In the genomic region with DNA sequence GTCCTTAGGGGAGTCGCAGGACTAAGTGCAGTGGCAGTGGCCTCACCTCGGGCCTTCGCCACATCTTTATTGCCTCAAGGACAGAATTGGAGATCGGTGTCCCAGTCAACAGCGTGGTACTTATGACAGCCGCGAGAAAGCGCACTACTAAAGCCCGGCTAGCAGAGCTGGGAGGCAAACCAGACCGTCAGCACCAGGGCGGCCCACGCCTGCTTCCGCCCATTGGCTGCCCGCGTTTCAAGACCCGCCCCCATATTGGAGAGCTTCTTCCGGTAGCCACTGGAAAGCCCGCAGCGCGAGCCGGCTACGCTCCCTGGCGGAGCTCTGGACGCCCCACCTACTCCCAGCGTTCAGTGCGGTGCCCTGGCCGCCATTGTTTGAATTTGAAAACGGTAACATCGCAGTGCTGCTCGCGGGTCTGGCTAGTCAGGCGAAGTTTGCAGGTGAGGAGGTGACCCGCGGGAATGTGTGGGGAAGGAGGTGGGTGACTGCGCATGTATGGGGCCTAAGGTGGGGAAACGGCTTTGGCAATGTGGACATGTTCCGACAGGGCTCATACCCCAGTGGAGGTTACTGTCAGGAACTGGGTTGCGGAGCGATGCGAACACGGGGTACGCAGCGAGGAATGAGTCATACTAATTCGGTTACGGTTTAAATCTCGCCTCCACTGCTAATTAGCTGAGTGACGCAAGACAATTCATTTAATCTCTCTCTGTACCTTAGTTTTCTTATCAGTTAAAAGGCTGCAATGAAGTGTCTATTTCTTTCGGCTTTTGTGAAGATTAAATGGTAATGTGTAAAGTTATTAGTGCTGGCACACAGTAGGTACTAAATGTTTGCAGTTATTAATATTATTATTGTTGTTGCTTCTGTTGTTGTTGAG, we compare ENCODE assay signal across 1 cellular context.
A peak's percentile ranks its signal among the peaks of the same experiment; 100 is the strongest.
TF ChIP-seq lines count a peak whose summit lies in the region.

TSS of gene KIF20B (plus strand) at position 353 of the 883 bp plus-strand sequence. CDS start 3,705 bp downstream, outside the sequence.

TF ChIP-seq in HepG2, 621 proteins besides CTCF, POLR2A, EP300 and RAD21 (continued from another document and continues in another):
- TF ChIP-seq KIAA2018 (CRISPR knock-in tag; IDR thresholded peaks at IDR 0.05; ENCODE audit: borderline replicate concordance) = no peak
- peak; percentile 73 for TF ChIP-seq BRD4 (CRISPR knock-in tag; IDR thresholded peaks at IDR 0.05)
- TF ChIP-seq ADNP (CRISPR knock-in tag; IDR thresholded peaks at IDR 0.05) = no peak
- TF ChIP-seq SALL1 (CRISPR knock-in tag; IDR thresholded peaks at IDR 0.05) = peak; percentile 92
- TF ChIP-seq PRDM4 (CRISPR knock-in tag; IDR thresholded peaks at IDR 0.05; ENCODE audit: borderline replicate concordance) = no peak
- TF ChIP-seq FOXK2 (IDR thresholded peaks at IDR 0.05) = peak; percentile 72; the same call in 1 of the 2 replicates
- TF ChIP-seq ZBTB7A (CRISPR knock-in tag; IDR thresholded peaks at IDR 0.05) = no peak
- peak; percentile 28; the same call in 1 of the 2 replicates for TF ChIP-seq ZNF790 (CRISPR knock-in tag; IDR thresholded peaks at IDR 0.05; ENCODE audit: borderline replicate concordance)
- no peak for TF ChIP-seq HNRNPK (IDR thresholded peaks at IDR 0.05; ENCODE audit: low read depth, low read length, poor library complexity, severe bottlenecking)
- no peak for TF ChIP-seq ZNF530 (CRISPR knock-in tag; IDR thresholded peaks at IDR 0.05; ENCODE audit: low read depth)
- peak; percentile 69; the same call in 1 of the 2 replicates for TF ChIP-seq ZNF33B (CRISPR knock-in tag; IDR thresholded peaks at IDR 0.05)
- TF ChIP-seq, protein P1, sequence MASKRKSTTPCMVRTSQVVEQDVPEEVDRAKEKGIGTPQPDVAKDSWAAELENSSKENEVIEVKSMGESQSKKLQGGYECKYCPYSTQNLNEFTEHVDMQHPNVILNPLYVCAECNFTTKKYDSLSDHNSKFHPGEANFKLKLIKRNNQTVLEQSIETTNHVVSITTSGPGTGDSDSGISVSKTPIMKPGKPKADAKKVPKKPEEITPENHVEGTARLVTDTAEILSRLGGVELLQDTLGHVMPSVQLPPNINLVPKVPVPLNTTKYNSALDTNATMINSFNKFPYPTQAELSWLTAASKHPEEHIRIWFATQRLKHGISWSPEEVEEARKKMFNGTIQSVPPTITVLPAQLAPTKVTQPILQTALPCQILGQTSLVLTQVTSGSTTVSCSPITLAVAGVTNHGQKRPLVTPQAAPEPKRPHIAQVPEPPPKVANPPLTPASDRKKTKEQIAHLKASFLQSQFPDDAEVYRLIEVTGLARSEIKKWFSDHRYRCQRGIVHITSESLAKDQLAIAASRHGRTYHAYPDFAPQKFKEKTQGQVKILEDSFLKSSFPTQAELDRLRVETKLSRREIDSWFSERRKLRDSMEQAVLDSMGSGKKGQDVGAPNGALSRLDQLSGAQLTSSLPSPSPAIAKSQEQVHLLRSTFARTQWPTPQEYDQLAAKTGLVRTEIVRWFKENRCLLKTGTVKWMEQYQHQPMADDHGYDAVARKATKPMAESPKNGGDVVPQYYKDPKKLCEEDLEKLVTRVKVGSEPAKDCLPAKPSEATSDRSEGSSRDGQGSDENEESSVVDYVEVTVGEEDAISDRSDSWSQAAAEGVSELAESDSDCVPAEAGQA (IDR thresholded peaks at IDR 0.05; ENCODE audit: low read depth) = 0 out of 2 replicates have a peak, but pooled peaks have one; percentile 62
- TF ChIP-seq, protein P1 (CRISPR knock-in tag; IDR thresholded peaks at IDR 0.05; ENCODE audit: borderline replicate concordance) = no peak
- peak; percentile 42; the same call in 1 of the 2 replicates for TF ChIP-seq ZNF205 (CRISPR knock-in tag; IDR thresholded peaks at IDR 0.05)
- TF ChIP-seq CC2D1A (CRISPR knock-in tag; IDR thresholded peaks at IDR 0.05) = peak; percentile 92; the same call in 1 of the 2 replicates
- peak; percentile 27; the same call in 1 of the 2 replicates for TF ChIP-seq ISL2 (CRISPR knock-in tag; IDR thresholded peaks at IDR 0.05)
- 0 out of 2 replicates have a peak, but pooled peaks have one; percentile 40 for TF ChIP-seq ZNF672 (CRISPR knock-in tag; IDR thresholded peaks at IDR 0.05)
- peak; percentile 59; the same call in 1 of the 2 replicates for TF ChIP-seq SKIL (CRISPR knock-in tag; IDR thresholded peaks at IDR 0.05; ENCODE audit: borderline replicate concordance)
- TF ChIP-seq ZFP37 (CRISPR knock-in tag; IDR thresholded peaks at IDR 0.05; ENCODE audit: borderline replicate concordance) = peak; percentile 77; the same call in 1 of the 2 replicates
- no peak for TF ChIP-seq KAT2B (IDR thresholded peaks at IDR 0.05; ENCODE audit: borderline replicate concordance, low read depth, low read length)
- TF ChIP-seq ZNF501 (CRISPR knock-in tag; IDR thresholded peaks at IDR 0.05) = peak; percentile 79
- TF ChIP-seq ZFP90 (CRISPR knock-in tag; IDR thresholded peaks at IDR 0.05; ENCODE audit: borderline replicate concordance) = peak; percentile 79; the same call in 1 of the 2 replicates
- TF ChIP-seq SNAI1 (CRISPR knock-in tag; IDR thresholded peaks at IDR 0.05; ENCODE audit: borderline replicate concordance) = peak; percentile 66; the same call in 1 of the 2 replicates
- TF ChIP-seq GMEB1 (CRISPR knock-in tag; IDR thresholded peaks at IDR 0.05; ENCODE audit: borderline replicate concordance) = peak; percentile 80
- peak; percentile 93 for TF ChIP-seq POLR2G (IDR thresholded peaks at IDR 0.05; ENCODE audit: low read depth, low read length)
- no peak for TF ChIP-seq HHEX (CRISPR knock-in tag; IDR thresholded peaks at IDR 0.05)
- peak; percentile 59; the same call in 1 of the 2 replicates for TF ChIP-seq HNF1B (CRISPR knock-in tag; IDR thresholded peaks at IDR 0.05)
